In the genomic region with DNA sequence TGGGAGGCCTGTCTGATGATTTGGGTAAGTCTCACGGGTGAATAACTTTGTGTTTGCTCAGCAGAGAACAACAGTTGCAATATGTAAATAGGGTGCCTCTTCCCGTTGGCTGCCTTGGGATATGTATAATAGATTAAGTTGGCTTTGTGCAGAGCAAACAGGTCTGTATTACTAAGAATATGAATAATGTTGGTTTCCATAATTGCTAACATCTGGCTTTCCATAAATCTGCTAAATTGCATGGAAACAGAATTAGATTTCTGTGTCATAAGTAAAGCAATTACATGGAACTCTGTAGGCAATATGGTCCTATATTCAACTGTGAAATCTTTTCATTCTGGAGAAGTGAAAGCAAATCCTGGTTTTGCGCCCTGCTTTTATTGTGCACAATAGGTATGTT, we compare ENCODE assay signal across 24 cellular contexts.
DNase-seq lines count a peak whose midpoint lies in the region; ATAC-seq and TF ChIP-seq lines count a peak whose summit lies in the region.
"Had no signal": no experiment of that assay in that cellular context is flagged by ENCODE, and none has a peak within 500 bp of the region (broad histone marks: within the 10 kb centered on the region; RNA-seq: fewer than 3 reads in every experiment).

No MANE protein-coding gene starts in this region.

- H3K4me3 Mint-ChIP-seq in activated T-helper 2 cell treated with anti-CD3 and anti-CD28 coated beads, Interferon-gamma antibody, Interleukin-2, Interleukin-4, amounts not matched to agents 10 μg/mL and 5 μg/mL and 100 μg/mL, durations not matched to agents 14 hours and 24 hours and 36 hours (ENCODE audit: low read depth): no peak overlapping the region
- H3K4me3 Mint-ChIP-seq: effector memory CD8-positive, alpha-beta T cell had no signal

- 58% methylated on average over 3 of the region's 3 CpGs for WGBS in hepatocyte (ENCODE audit: low lambda C conversion rate, missing lambda C conversion rate)

- no peaks in the 10 kb centered on the region for H3K27me3 Mint-ChIP-seq in activated T-helper 2 cell treated with anti-CD3 and anti-CD28 coated beads, Interferon-gamma antibody, Interleukin-2, Interleukin-4, amounts not matched to agents 10 μg/mL and 5 μg/mL and 100 μg/mL, durations not matched to agents 14 hours and 24 hours and 36 hours (ENCODE audit: low read depth)
- H3K27me3 Mint-ChIP-seq: effector memory CD8-positive, alpha-beta T cell had no signal

- no TSS peak for BruUV-seq in A673 (replicated peaks; lab: Mats Ljungman, UMichigan)

- DNase-seq in A673 (ENCODE audit: low spot score): peak; percentile 26
- peak; percentile 68 for DNase-seq in NCI-H1417 treated with DMSO at 0.1 percent for 48 hours (lab: John Stamatoyannopoulos, UW)
- peak; percentile 99 for DNase-seq in NCI-H69 (lab: John Stamatoyannopoulos, UW)
- DNase-seq in left lobe of liver (ENCODE audit: low spot score): no peak
- no peak for DNase-seq in activated T-helper 2 cell treated with anti-CD3 and anti-CD28 coated beads, Interferon-gamma antibody, Interleukin-2, Interleukin-4, amounts not matched to agents 10 μg/mL and 5 μg/mL and 100 μg/mL, durations not matched to agents 14 hours and 24 hours and 36 hours (ENCODE audit: low spot score)
- no peak for DNase-seq in hepatocyte (ENCODE audit: low spot score)
- DNase-seq in C1 segment of cervical spinal cord (lab: John Stamatoyannopoulos, UW): no peak
- DNase-seq: activated CD4-positive, CD25-positive, alpha-beta regulatory T cell treated with anti-CD3 and anti-CD28 coated beads, Interleukin-2, amount 50 U/mL, for 72 hours; activated naive CD4-positive, alpha-beta T cell; adrenal gland; effector memory CD8-positive, alpha-beta T cell; esophagus squamous epithelium; mucosa of descending colon; right cardiac atrium; SIG-M5; stimulated activated CD4-positive, alpha-beta T cell treated with anti-CD3 and anti-CD28 coated beads, Interleukin-12 subunit alpha, Interleukin-12 subunit beta, amount 100 ng/mL, for 4 hours; stimulated activated CD4-positive, alpha-beta T cell treated with anti-CD3 and anti-CD28 coated beads, Interleukin-4, amount 100 ng/mL, for 4 hours; stimulated activated naive CD4-positive, alpha-beta T cell treated with Interleukin-2 at 50 U/mL for 16 hours; testis had no signal

- H3K36me3 Mint-ChIP-seq in activated T-helper 2 cell treated with anti-CD3 and anti-CD28 coated beads, Interferon-gamma antibody, Interleukin-2, Interleukin-4, amounts not matched to agents 10 μg/mL and 5 μg/mL and 100 μg/mL, durations not matched to agents 14 hours and 24 hours and 36 hours (ENCODE audit: low read depth): no peaks in the 10 kb centered on the region

- CTCF ChIA-PET in A673 (lab: Charles Lee): no interaction called here

- no peak for TF ChIP-seq CTCF in A673 (conservative IDR thresholded peaks at IDR 0.05; ENCODE audit: low read depth, low read length)
- no peak for TF ChIP-seq CTCF in hepatocyte (IDR thresholded peaks at IDR 0.05; ENCODE audit: poor library complexity)

- POLR2A ChIA-PET in A673 (lab: Charles Lee; ENCODE audit: low non-redundant PET): no interaction called here

- peaks cover 9% of the 10 kb centered on the region for H3K4me1 ChIP-seq in A673 (ENCODE audit: insufficient read depth, low read length, poor library complexity, severe bottlenecking)
- peaks cover 26% of the 10 kb centered on the region for H3K4me1 ChIP-seq in hepatocyte (ENCODE audit: insufficient read depth)
- H3K4me1 ChIP-seq: adrenal gland, testis had no signal

- H3K27me3 ChIP-seq in A673 (replicated peaks; ENCODE audit: insufficient read depth, low read depth, low read length, poor library complexity) (no peaks in the 10 kb centered on the region), hepatocyte (no peaks in the 10 kb centered on the region)
- H3K27me3 ChIP-seq: adrenal gland, esophagus squamous epithelium, testis had no signal

- intact Hi-C loops in A673 (cut with micrococcal nuclease; ENCODE audit: unreplicated experiment): no loop called here
- intact Hi-C loops in activated T-helper 2 cell treated with anti-CD3 and anti-CD28 coated beads, Interferon-gamma antibody, Interleukin-2, Interleukin-4, amounts not matched to agents 10 μg/mL and 5 μg/mL and 100 μg/mL, durations not matched to agents 14 hours and 24 hours and 36 hours (cut with micrococcal nuclease): no loop called here

- no peaks in the 10 kb centered on the region for H3K79me2 ChIP-seq in hepatocyte
- H3K79me2 ChIP-seq: parathyroid adenoma had no signal

- H3K4me2 ChIP-seq in hepatocyte: no peak overlapping the region

- H4K20me1 ChIP-seq in hepatocyte (ENCODE audit: insufficient read depth, poor library complexity, severe bottlenecking): no peaks in the 10 kb centered on the region

- H3K27ac Mint-ChIP-seq in activated T-helper 2 cell treated with anti-CD3 and anti-CD28 coated beads, Interferon-gamma antibody, Interleukin-2, Interleukin-4, amounts not matched to agents 10 μg/mL and 5 μg/mL and 100 μg/mL, durations not matched to agents 14 hours and 24 hours and 36 hours: no peak overlapping the region
- H3K27ac Mint-ChIP-seq: effector memory CD8-positive, alpha-beta T cell had no signal

- peak; percentile 85 for ATAC-seq in esophagus mucosa
- ATAC-seq in left lobe of liver: no peak
- ATAC-seq: effector memory CD8-positive, alpha-beta T cell; mucosa of descending colon; right cardiac atrium had no signal

- H2AFZ ChIP-seq in hepatocyte: no peak overlapping the region
- H2AFZ ChIP-seq: parathyroid adenoma had no signal

- H3K27ac ChIP-seq in A673 (ENCODE audit: low read depth, low read length, poor library complexity, severe bottlenecking): no peak overlapping the region
- H3K27ac ChIP-seq in hepatocyte: no peak overlapping the region
- H3K27ac ChIP-seq: adrenal gland, C4-2B, coronary artery, esophagus squamous epithelium, parathyroid adenoma, testis had no signal

- H3K4me3 ChIP-seq in A673 (ENCODE audit: low read depth, low read length, poor library complexity, severe bottlenecking) (no peak overlapping the region), hepatocyte (no peak overlapping the region)
- H3K4me3 ChIP-seq: adrenal gland, coronary artery, esophagus squamous epithelium, lung, mucosa of descending colon, testis had no signal

- peaks cover 4% of the 10 kb centered on the region for H3K9me3 Mint-ChIP-seq in activated T-helper 2 cell treated with anti-CD3 and anti-CD28 coated beads, Interferon-gamma antibody, Interleukin-2, Interleukin-4, amounts not matched to agents 10 μg/mL and 5 μg/mL and 100 μg/mL, durations not matched to agents 14 hours and 24 hours and 36 hours

- no peaks in the 10 kb centered on the region for H3K4me1 Mint-ChIP-seq in activated T-helper 2 cell treated with anti-CD3 and anti-CD28 coated beads, Interferon-gamma antibody, Interleukin-2, Interleukin-4, amounts not matched to agents 10 μg/mL and 5 μg/mL and 100 μg/mL, durations not matched to agents 14 hours and 24 hours and 36 hours (ENCODE audit: low read depth)

- H3K36me3 ChIP-seq in A673 (ENCODE audit: insufficient read depth, low read length, poor library complexity, severe bottlenecking): no peaks in the 10 kb centered on the region
- H3K36me3 ChIP-seq in hepatocyte (replicated peaks; ENCODE audit: insufficient read depth, low read depth): no peaks in the 10 kb centered on the region
- H3K36me3 ChIP-seq: adrenal gland, esophagus squamous epithelium had no signal

- H3K9me3 ChIP-seq in A673 (ENCODE audit: low read depth, low read length, poor library complexity, severe bottlenecking) (no peaks in the 10 kb centered on the region), hepatocyte (ENCODE audit: low read depth) (no peaks in the 10 kb centered on the region)
- H3K9me3 ChIP-seq: adrenal gland, esophagus squamous epithelium, mucosa of descending colon, testis had no signal

- H3K9me2 ChIP-seq in hepatocyte (replicated peaks; ENCODE audit: insufficient read depth): no peaks in the 10 kb centered on the region

Comparison
In these comparisons a context has a peak if more than half of its experiments do, and no peak if none do; other contexts are left out.
1. DNase-seq: peak in A673 (single experiment), NCI-H1417 treated with DMSO at 0.1 percent for 48 hours (single experiment) and NCI-H69 (single experiment); none in left lobe of liver (single experiment), activated T-helper 2 cell treated with anti-CD3 and anti-CD28 coated beads, Interferon-gamma antibody, Interleukin-2, Interleukin-4, amounts not matched to agents 10 μg/mL and 5 μg/mL and 100 μg/mL, durations not matched to agents 14 hours and 24 hours and 36 hours (single experiment), hepatocyte (single experiment) and C1 segment of cervical spinal cord (0 of 14).